ENCODE assay signal across 1 cellular context in the genomic region with DNA sequence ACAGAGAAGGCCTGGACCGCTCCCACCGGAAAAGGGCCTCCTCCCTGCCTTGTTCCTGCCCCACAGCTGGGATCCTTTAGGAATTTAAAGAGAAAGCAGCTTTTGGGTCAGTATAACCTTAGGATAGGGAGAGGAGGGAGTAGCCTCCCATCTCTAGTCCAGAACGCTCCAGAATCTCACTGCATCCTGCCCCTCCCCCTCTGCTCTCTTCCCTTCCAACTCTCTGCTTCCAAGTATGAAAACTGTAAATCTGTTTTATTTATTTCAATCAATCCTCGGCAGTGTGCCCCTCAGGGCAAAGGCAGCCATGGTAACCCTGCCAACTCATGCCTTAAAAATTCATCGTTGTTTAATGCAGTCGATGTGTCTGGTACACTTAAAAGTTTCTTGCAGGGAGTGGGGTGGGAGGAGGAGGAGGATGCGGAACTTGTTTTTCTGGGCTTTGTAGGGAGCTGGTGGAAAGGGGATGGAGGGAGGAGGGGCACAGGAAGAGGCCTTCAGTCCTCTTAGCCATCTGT.
TF ChIP-seq lines count a peak whose summit lies in the region.

No MANE protein-coding gene starts in this region.

TF ChIP-seq in HepG2, 621 proteins besides CTCF, POLR2A, EP300 and RAD21 (continued from another document):
- TF ChIP-seq, protein P1, sequence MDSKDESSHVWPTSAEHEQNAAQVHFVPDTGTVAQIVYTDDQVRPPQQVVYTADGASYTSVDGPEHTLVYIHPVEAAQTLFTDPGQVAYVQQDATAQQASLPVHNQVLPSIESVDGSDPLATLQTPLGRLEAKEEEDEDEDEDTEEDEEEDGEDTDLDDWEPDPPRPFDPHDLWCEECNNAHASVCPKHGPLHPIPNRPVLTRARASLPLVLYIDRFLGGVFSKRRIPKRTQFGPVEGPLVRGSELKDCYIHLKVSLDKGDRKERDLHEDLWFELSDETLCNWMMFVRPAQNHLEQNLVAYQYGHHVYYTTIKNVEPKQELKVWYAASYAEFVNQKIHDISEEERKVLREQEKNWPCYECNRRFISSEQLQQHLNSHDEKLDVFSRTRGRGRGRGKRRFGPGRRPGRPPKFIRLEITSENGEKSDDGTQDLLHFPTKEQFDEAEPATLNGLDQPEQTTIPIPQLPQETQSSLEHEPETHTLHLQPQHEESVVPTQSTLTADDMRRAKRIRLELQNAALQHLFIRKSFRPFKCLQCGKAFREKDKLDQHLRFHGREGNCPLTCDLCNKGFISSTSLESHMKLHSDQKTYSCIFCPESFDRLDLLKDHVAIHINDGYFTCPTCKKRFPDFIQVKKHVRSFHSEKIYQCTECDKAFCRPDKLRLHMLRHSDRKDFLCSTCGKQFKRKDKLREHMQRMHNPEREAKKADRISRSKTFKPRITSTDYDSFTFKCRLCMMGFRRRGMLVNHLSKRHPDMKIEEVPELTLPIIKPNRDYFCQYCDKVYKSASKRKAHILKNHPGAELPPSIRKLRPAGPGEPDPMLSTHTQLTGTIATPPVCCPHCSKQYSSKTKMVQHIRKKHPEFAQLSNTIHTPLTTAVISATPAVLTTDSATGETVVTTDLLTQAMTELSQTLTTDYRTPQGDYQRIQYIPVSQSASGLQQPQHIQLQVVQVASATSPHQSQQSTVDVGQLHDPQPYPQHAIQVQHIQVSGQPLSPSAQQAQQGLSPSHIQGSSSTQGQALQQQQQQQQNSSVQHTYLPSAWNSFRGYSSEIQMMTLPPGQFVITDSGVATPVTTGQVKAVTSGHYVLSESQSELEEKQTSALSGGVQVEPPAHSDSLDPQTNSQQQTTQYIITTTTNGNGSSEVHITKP (CRISPR knock-in tag; IDR thresholded peaks at IDR 0.05; ENCODE audit: low read depth), result no peak
- TF ChIP-seq JUNB (CRISPR knock-in tag; IDR thresholded peaks at IDR 0.05; ENCODE audit: borderline replicate concordance) (no peak), ZSCAN21 (CRISPR knock-in tag; IDR thresholded peaks at IDR 0.05; ENCODE audit: borderline replicate concordance) (no peak), ZNF510 (CRISPR knock-in tag; IDR thresholded peaks at IDR 0.05; ENCODE audit: low read depth) (no peak), REPIN1 (CRISPR knock-in tag; IDR thresholded peaks at IDR 0.05; ENCODE audit: borderline replicate concordance, low read depth) (no peak), NKX3-1 (CRISPR knock-in tag; IDR thresholded peaks at IDR 0.05) (no peak), THYN1 (CRISPR knock-in tag; IDR thresholded peaks at IDR 0.05; ENCODE audit: borderline replicate concordance, low read depth) (no peak), JARID2 (CRISPR knock-in tag; IDR thresholded peaks at IDR 0.05; ENCODE audit: insufficient replicate concordance) (no peak), ZNF768 (CRISPR knock-in tag; IDR thresholded peaks at IDR 0.05) (no peak), ZNF790 (CRISPR knock-in tag; IDR thresholded peaks at IDR 0.05; ENCODE audit: borderline replicate concordance) (no peak), ATF2 (CRISPR knock-in tag; IDR thresholded peaks at IDR 0.05) (no peak), ZFP62 (CRISPR knock-in tag; IDR thresholded peaks at IDR 0.05) (no peak)
- TF ChIP-seq, protein P2, sequence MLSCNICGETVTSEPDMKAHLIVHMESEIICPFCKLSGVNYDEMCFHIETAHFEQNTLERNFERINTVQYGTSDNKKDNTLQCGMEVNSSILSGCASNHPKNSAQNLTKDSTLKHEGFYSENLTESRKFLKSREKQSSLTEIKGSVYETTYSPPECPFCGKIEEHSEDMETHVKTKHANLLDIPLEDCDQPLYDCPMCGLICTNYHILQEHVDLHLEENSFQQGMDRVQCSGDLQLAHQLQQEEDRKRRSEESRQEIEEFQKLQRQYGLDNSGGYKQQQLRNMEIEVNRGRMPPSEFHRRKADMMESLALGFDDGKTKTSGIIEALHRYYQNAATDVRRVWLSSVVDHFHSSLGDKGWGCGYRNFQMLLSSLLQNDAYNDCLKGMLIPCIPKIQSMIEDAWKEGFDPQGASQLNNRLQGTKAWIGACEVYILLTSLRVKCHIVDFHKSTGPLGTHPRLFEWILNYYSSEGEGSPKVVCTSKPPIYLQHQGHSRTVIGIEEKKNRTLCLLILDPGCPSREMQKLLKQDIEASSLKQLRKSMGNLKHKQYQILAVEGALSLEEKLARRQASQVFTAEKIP (CRISPR knock-in tag; IDR thresholded peaks at IDR 0.05; ENCODE audit: borderline replicate concordance), result no peak
